In the genomic region with DNA sequence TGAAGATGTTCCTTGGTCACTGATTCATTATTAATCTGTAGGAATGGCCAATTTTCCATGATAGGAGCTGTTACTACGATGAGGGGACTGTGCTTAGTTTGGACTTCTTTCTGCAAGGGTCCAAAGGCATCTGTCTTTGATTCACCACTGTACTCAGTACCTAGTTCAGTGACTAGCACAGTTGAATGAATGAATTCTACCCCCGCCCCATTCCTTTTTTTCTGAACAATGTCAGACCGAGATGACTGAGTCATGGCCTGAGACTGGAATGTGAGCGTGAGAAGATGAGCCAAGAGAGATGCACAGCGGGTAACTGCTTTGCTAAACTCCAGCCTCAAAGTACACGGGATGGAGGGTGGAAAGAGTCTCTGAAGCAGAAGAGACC, we compare ENCODE assay signal across 9 cellular contexts. TPM values are rescaled to one million over a fixed set of nuclear protein-coding genes. Genes with fewer than 3 reads are reported as not detected.
DNase-seq lines count a peak whose midpoint lies in the region; ATAC-seq, FAIRE-seq and TF ChIP-seq lines count a peak whose summit lies in the region.
"Had no signal": no experiment of that assay in that cellular context is flagged by ENCODE, and none has a peak within 500 bp of the region (broad histone marks: within the 10 kb centered on the region; RNA-seq: fewer than 3 reads in every experiment).

No MANE protein-coding gene starts in this region.

- peaks cover 3% of the 10 kb centered on the region for H3K27me3 Mint-ChIP-seq in activated CD8-positive, alpha-beta T cell treated with anti-CD3 and anti-CD28 coated beads for 36 hours

- H3K4me1 Mint-ChIP-seq in activated CD8-positive, alpha-beta T cell treated with anti-CD3 and anti-CD28 coated beads for 36 hours (ENCODE audit: low read depth) = peaks cover 29% of the 10 kb centered on the region

- peak overlapping the region; percentile 78 for H2AFZ ChIP-seq in keratinocyte (ENCODE audit: control insufficient read depth, low read length)

- H3K4me1 ChIP-seq in keratinocyte (ENCODE audit: control insufficient read depth, extremely low read depth, insufficient read depth, low read length) = peaks cover 25% of the 10 kb centered on the region
- H3K4me1 ChIP-seq in spleen = peaks cover 18 to 43% (median 29%) of the 10 kb centered on the region in 6 donors

- H3K27me3 ChIP-seq in keratinocyte (ENCODE audit: control insufficient read depth, extremely low read depth, insufficient read depth, low read length) (no peaks in the 10 kb centered on the region), spleen (replicated peaks in 1 of 7) (no peaks in the 10 kb centered on the region)
- H3K27me3 ChIP-seq: heart right ventricle had no signal

- H3K9me3 Mint-ChIP-seq in activated CD8-positive, alpha-beta T cell treated with anti-CD3 and anti-CD28 coated beads for 36 hours = no peaks in the 10 kb centered on the region

- no peak for TF ChIP-seq POLR2A in spleen (IDR thresholded peaks at IDR 0.05)

- peaks cover 33% of the 10 kb centered on the region for H4K20me1 ChIP-seq in keratinocyte (ENCODE audit: control insufficient read depth, extremely low read depth, insufficient read depth, low read length)

- POLR2A ChIA-PET in activated CD8-positive, alpha-beta T cell treated with anti-CD3 and anti-CD28 coated beads for 36 hours (lab: Charles Lee) = interaction anchor here (0.6 to 12.3 kb wide), 19 partner anchors 11 to 1257 kb away, joined by 3 to 279 read pairs (median 3); a partner anchor contains a TSS

- H3K79me2 ChIP-seq in keratinocyte (ENCODE audit: control insufficient read depth, insufficient read depth, low read length) = peaks cover 47% of the 10 kb centered on the region

- intact Hi-C loops in activated CD8-positive, alpha-beta T cell treated with anti-CD3 and anti-CD28 coated beads for 36 hours (cut with micrococcal nuclease) = loop anchor here (2.0 kb wide), 1 partner anchor 37 kb away; a partner anchor contains a TSS
- intact Hi-C loops in spleen (cut with DNase I; ENCODE audit: low total_unique reads) = no loop called here

- ATAC-seq in HG03378 (IDR thresholded peaks at IDR 0.05; ENCODE audit: unreplicated experiment) (peak; percentile 9), esophagus mucosa (no peak), HG02840 (IDR thresholded peaks at IDR 0.05; ENCODE audit: low FRiP score, unreplicated experiment) (no peak)
- no peak for ATAC-seq in activated CD8-positive, alpha-beta T cell treated with anti-CD3 and anti-CD28 coated beads for 36 hours

- FAIRE-seq in keratinocyte (lab: Jason Lieb, UNC) = no peak

- peak overlapping the region; percentile 78 for H3K4me2 ChIP-seq in keratinocyte (ENCODE audit: control insufficient read depth, extremely low read depth, insufficient read depth, low read depth, low read length)

- H3K9me3 ChIP-seq in keratinocyte (ENCODE audit: control insufficient read depth, low read depth, low read length) (no peaks in the 10 kb centered on the region), spleen (no peaks in the 10 kb centered on the region)

- peaks cover 7% of the 10 kb centered on the region for H3K9me1 ChIP-seq in keratinocyte (ENCODE audit: control insufficient read depth, extremely low read depth, insufficient read depth, low read length)

- dilution Hi-C loops in keratinocyte (cut with MboI; ENCODE audit: extremely low pct_ligation_motif_present, low sequenced_read_pairs) = no loop called here

- CTCF ChIA-PET in activated CD8-positive, alpha-beta T cell treated with anti-CD3 and anti-CD28 coated beads for 36 hours (lab: Charles Lee) = interaction anchor here (1.2 to 4.5 kb wide), 7 partner anchors 11 to 398 kb away, joined by 3 to 101 read pairs (median 10); a partner anchor contains a TSS

- H3K4me3 Mint-ChIP-seq in activated CD8-positive, alpha-beta T cell treated with anti-CD3 and anti-CD28 coated beads for 36 hours = peak overlapping the region; percentile 96

- H3K36me3 Mint-ChIP-seq in activated CD8-positive, alpha-beta T cell treated with anti-CD3 and anti-CD28 coated beads for 36 hours (ENCODE audit: low read depth) = peaks cover 47% of the 10 kb centered on the region

- H3K4me3 ChIP-seq in keratinocyte (ENCODE audit: control insufficient read depth in 2 of 3, extremely low read depth in 1 of 3, insufficient read depth in 2 of 3, low read depth in 1 of 3, low read length in 3 of 3) = peak overlapping the region in 2 of 3 experiments; percentile 98 to 99
- peak overlapping the region in 3 of 8 donors; percentile 71 to 94 (median 75) for H3K4me3 ChIP-seq in spleen

- H3K9ac ChIP-seq in keratinocyte (ENCODE audit: control insufficient read depth, extremely low read depth, insufficient read depth, low read length) = peak overlapping the region; percentile 99

- H3K27ac ChIP-seq in keratinocyte (ENCODE audit: control insufficient read depth, insufficient read depth, low read length) = peak overlapping the region; percentile 92
- peak overlapping the region in 3 of 8 donors; percentile 87 to 89 (median 87) for H3K27ac ChIP-seq in spleen

- DNase-seq in ACHN = peak; percentile 9
- DNase-seq in activated CD8-positive, alpha-beta T cell treated with anti-CD3 and anti-CD28 coated beads for 36 hours = no peak
- DNase-seq in keratinocyte (ENCODE audit: low read depth, low spot score) = no peak
- DNase-seq in spleen = no peak
- DNase-seq in stimulated activated naive CD4-positive, alpha-beta T cell (lab: John Stamatoyannopoulos, UW) = no peak

- WGBS in spleen, 5 donors = 69 to 82% (median 80%) methylated on average over 6 of the region's 6 CpGs

- in situ Hi-C loops in ACHN (cut with HindIII; ENCODE audit: low pct_ligation_motif_present, low pct_unique_long_range_greater_than_20kb, low sequenced_read_pairs) = no loop called here

- H3K36me3 ChIP-seq in keratinocyte (ENCODE audit: control insufficient read depth in 2 of 2, extremely low read depth in 1 of 2, insufficient read depth in 2 of 2, low read length in 2 of 2) = peaks cover 28 to 41% of the 10 kb centered on the region in 2 experiments
- peaks cover 0 to 36% (median 34%) of the 10 kb centered on the region in 6 donors for H3K36me3 ChIP-seq in spleen

- peak; percentile 48 for TF ChIP-seq CTCF in activated CD8-positive, alpha-beta T cell treated with anti-CD3 and anti-CD28 coated beads for 36 hours (IDR thresholded peaks at IDR 0.05)
- no peak for TF ChIP-seq CTCF in keratinocyte (optimal IDR thresholded peaks at IDR 0.05 in 1 of 3, IDR thresholded peaks at IDR 0.05 in 1 of 3, conservative IDR thresholded peaks at IDR 0.05 in 1 of 3; ENCODE audit: extremely low read depth in 1 of 3, insufficient read depth in 2 of 3, low read length in 3 of 3)
- TF ChIP-seq CTCF in spleen (IDR thresholded peaks at IDR 0.05 in 8 of 11, conservative IDR thresholded peaks at IDR 0.05 in 3 of 11) = peak in 4 of 11 experiments; percentile 7 to 53 (median 45)

- peak overlapping the region; percentile 98 for H3K27ac Mint-ChIP-seq in activated CD8-positive, alpha-beta T cell treated with anti-CD3 and anti-CD28 coated beads for 36 hours

RNA-seq across cellular contexts. Expression of a gene that starts 0.4 kb away (rescaled TPM):
- total RNA-seq in activated CD8-positive, alpha-beta T cell treated with anti-CD3 and anti-CD28 coated beads for 36 hours = 100 to 1,000 TPM; 154 to 159 TPM
- polyA plus RNA-seq in keratinocyte (17.6 to 29.4 TPM (median 25.3 TPM) in 3 replicates), spleen (10 to 100 TPM; 42.0 to 58.0 (median 47.0) TPM)
- 5.0 TPM for polyA plus RNA-seq in keratinocyte (2011; ENCODE audit: low read depth)
- 12.9 and 19.7 TPM in 2 replicates for polyA plus RNA-seq in keratinocyte (2011; cell fraction: cytosol; rRNA removed)
- 61.5 and 67.2 TPM in 2 replicates for polyA plus RNA-seq in keratinocyte (2011; cell fraction: nucleus; rRNA removed)
- 24.7 and 41.4 TPM in 2 replicates for polyA plus RNA-seq in keratinocyte (2012; ENCODE audit: low replicate concordance)
- 8.8 to 21.6 TPM (median 16.5 TPM) in 3 replicates for polyA minus RNA-seq in keratinocyte
- polyA minus RNA-seq in keratinocyte (2011; cell fraction: cytosol; rRNA and poly(A)+ RNA removed) = not detected
- polyA minus RNA-seq in keratinocyte (2011; cell fraction: nucleus; rRNA and poly(A)+ RNA removed) = 14.4 and 17.4 TPM in 2 replicates
- total RNA-seq in esophagus mucosa (32.2 TPM), spleen (10 to 100 TPM; 28.7 to 56.1 (median 33.7) TPM)

RNA-seq across cellular contexts. Expression of a gene that starts 37.1 kb away (rescaled TPM):
- 10 to 100 TPM; 19.8 to 21.3 TPM for total RNA-seq in activated CD8-positive, alpha-beta T cell treated with anti-CD3 and anti-CD28 coated beads for 36 hours
- 16.5 to 23.8 TPM (median 16.9 TPM) in 3 replicates for polyA plus RNA-seq in keratinocyte
- polyA plus RNA-seq in keratinocyte (2011; ENCODE audit: low read depth) = 15.8 TPM
- 10.7 and 18.6 TPM in 2 replicates for polyA plus RNA-seq in keratinocyte (2011; cell fraction: cytosol; rRNA removed)
- polyA plus RNA-seq in keratinocyte (2011; cell fraction: nucleus; rRNA removed) = 51.5 and 57.3 TPM in 2 replicates
- polyA plus RNA-seq in keratinocyte (2012; ENCODE audit: low replicate concordance) = 14.8 and 17.3 TPM in 2 replicates
- polyA minus RNA-seq in keratinocyte = 16.9 to 48.4 TPM (median 30.2 TPM) in 3 replicates
- 12.7 TPM for polyA minus RNA-seq in keratinocyte (2011; cell fraction: cytosol; rRNA and poly(A)+ RNA removed)
- 47.8 and 97.5 TPM in 2 replicates for polyA minus RNA-seq in keratinocyte (2011; cell fraction: nucleus; rRNA and poly(A)+ RNA removed)
- 19.8 TPM for total RNA-seq in esophagus mucosa
- 10 to 100 TPM; 34.1 to 62.5 (median 49.3) TPM for total RNA-seq in spleen
- 10 to 100 TPM in 1 of 3 donors, 1 to 10 TPM in 2; 6.8 to 10.2 (median 9.1) TPM for polyA plus RNA-seq in spleen
